In genomic region chr6:128164254-128164653, GRCh38 we compare ENCODE assay signal across 32 cellular contexts.
"Had no signal": no experiment of that assay in that cellular context is flagged by ENCODE, and none has a peak within 500 bp of the region (broad histone marks: within the 10 kb centered on the region; RNA-seq: fewer than 3 reads in every experiment).

No MANE protein-coding gene starts in this region.

- H3K4me1 ChIP-seq: adrenal gland, ascending aorta, breast epithelium had no signal

- H3K36me3 ChIP-seq: adrenal gland, ascending aorta, brain microvascular endothelial cell, breast epithelium, cardiac muscle cell had no signal

- ATAC-seq: activated naive CD4-positive, alpha-beta T cell treated with anti-CD3 and anti-CD28 coated beads, Interleukin-2, amount 50 U/mL, for 72 hours; activated naive CD8-positive, alpha-beta T cell treated with anti-CD3 and anti-CD28 coated beads, Interleukin-2, amount 50 U/mL, for 24 hours; activated T-cell treated with anti-CD3 and anti-CD28 coated beads, Interleukin-2, amount 50 U/mL, for 4 hours; activated T-cell treated with anti-CD3 and anti-CD28 coated beads, Interleukin-2, amount 50 U/mL, for 72 hours; activated T-helper 17 cell treated with anti-CD3 and anti-CD28 coated beads, Interleukin-2, amount 50 U/mL, for 72 hours; body of pancreas had no signal

- H3K27me3 ChIP-seq: adrenal gland, ascending aorta, body of pancreas, brain microvascular endothelial cell, breast epithelium, cardiac muscle cell had no signal

- DNase-seq: activated effector memory CD4-positive, alpha-beta T cell treated with anti-CD3 and anti-CD28 coated beads, Interleukin-2, amount 50 U/mL, for 16 hours; activated effector memory CD4-positive, alpha-beta T cell treated with Interleukin-2 at 50 U/mL for 16 hours; activated gamma-delta T cell; activated gamma-delta T cell treated with Interleukin-2 at 50 U/mL for 16 hours; activated naive CD4-positive, alpha-beta T cell; activated naive CD4-positive, alpha-beta T cell treated with anti-CD3 and anti-CD28 coated beads for 36 hours; activated naive CD4-positive, alpha-beta T cell treated with anti-CD3 and anti-CD28 coated beads, Interleukin-2, amount 10 ng/mL, durations not matched to agents 7 days and 5 days; activated naive CD4-positive, alpha-beta T cell treated with anti-CD3 and anti-CD28 coated beads, Interleukin-2, amount 50 U/mL, for 16 hours; activated naive CD4-positive, alpha-beta T cell treated with Interleukin-2 at 50 U/mL for 16 hours; activated naive CD8-positive, alpha-beta T cell treated with anti-CD3 and anti-CD28 coated beads for 36 hours; activated naive CD8-positive, alpha-beta T cell treated with anti-CD3 and anti-CD28 coated beads, Interleukin-2, amount 10 ng/mL, durations not matched to agents 7 days and 5 days; activated naive CD8-positive, alpha-beta T cell treated with anti-CD3 and anti-CD28 coated beads, Interleukin-2, amount 50 U/mL, for 24 hours; activated T-cell treated with anti-CD3 and anti-CD28 coated beads, Interleukin-2, amount 50 U/mL, for 24 hours; activated T-cell treated with anti-CD3 and anti-CD28 coated beads, Interleukin-2, amount 50 U/mL, for 4 hours; activated T-cell treated with anti-CD3 and anti-CD28 coated beads, Interleukin-2, amount 50 U/mL, for 48 hours; activated T-cell treated with anti-CD3 and anti-CD28 coated beads, Interleukin-2, amount 50 U/mL, for 72 hours; adrenal gland; amniotic stem cell; amygdala; anterior cingulate cortex; aorta; body of pancreas; brain microvascular endothelial cell; caudate nucleus; central memory CD4-positive, alpha-beta T cell; cerebellar nuclear complex had no signal

- H3K27ac ChIP-seq: adrenal gland, ascending aorta, body of pancreas, brain microvascular endothelial cell, breast epithelium, cardiac muscle cell had no signal

- FAIRE-seq: bronchial epithelial cell had no signal

- H3K9me3 ChIP-seq: adrenal gland, ascending aorta, body of pancreas, breast epithelium had no signal

- H3K4me3 ChIP-seq: adrenal gland, ascending aorta, body of pancreas, breast epithelium, cardiac muscle cell had no signal
